15 cellular contexts compared by ENCODE assay signal in the genomic region with DNA sequence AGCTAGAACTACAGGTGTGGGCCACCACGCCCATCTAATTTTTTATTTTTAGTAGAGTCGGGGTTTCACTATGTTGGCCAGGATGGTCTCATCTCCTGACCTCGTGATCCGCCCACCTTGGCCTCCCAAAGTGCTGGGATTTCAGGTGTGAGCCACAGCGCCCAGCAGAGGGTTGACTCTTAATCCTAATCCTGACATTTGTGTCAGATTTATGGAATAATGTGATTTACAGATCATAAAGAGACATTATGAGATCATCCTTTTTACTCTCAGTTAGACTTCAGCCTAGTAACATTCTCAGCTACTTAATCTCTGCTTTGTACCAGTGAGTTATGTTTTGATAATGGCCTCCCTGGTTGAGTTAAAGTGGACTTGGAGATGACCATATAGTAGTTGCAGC. TPM values are rescaled to one million over a fixed set of nuclear protein-coding genes. Genes with fewer than 3 reads are reported as not detected.
DNase-seq lines count a peak whose midpoint lies in the region; ATAC-seq and TF ChIP-seq lines count a peak whose summit lies in the region.
"Had no signal": no experiment of that assay in that cellular context is flagged by ENCODE, and none has a peak within 500 bp of the region (broad histone marks: within the 10 kb centered on the region; RNA-seq: fewer than 3 reads in every experiment).

No MANE protein-coding gene starts in this region.

- no peak overlapping the region for H3K27ac ChIP-seq in hepatocyte
- peak overlapping the region; percentile 14 for H3K27ac ChIP-seq in psoas muscle

- no peaks in the 10 kb centered on the region for H3K9me3 ChIP-seq in hepatocyte (ENCODE audit: low read depth)
- no peaks in the 10 kb centered on the region for H3K9me3 ChIP-seq in psoas muscle
- H3K9me3 ChIP-seq: Caco-2 had no signal

- no peaks in the 10 kb centered on the region for H3K27me3 ChIP-seq in hepatocyte
- H3K27me3 ChIP-seq in psoas muscle (ENCODE audit: insufficient read depth in 3 of 3, low read length in 2 of 3) = peaks cover 0 to 2% (median 0%) of the 10 kb centered on the region in 3 donors

- H3K4me2 ChIP-seq in hepatocyte = peak overlapping the region; percentile 89

- peaks cover 17% of the 10 kb centered on the region for H4K20me1 ChIP-seq in hepatocyte (ENCODE audit: insufficient read depth, poor library complexity, severe bottlenecking)

- H3K9me3 Mint-ChIP-seq in activated T-cell treated with anti-CD3 and anti-CD28 coated beads, Interleukin-2, amount 50 U/mL, for 24 hours = no peaks in the 10 kb centered on the region
- H3K9me3 Mint-ChIP-seq in IgD-negative memory B cell = no peaks in the 10 kb centered on the region
- H3K9me3 Mint-ChIP-seq: GM23338 had no signal

- peak overlapping the region; percentile 33 for H3K27ac Mint-ChIP-seq in activated T-cell treated with anti-CD3 and anti-CD28 coated beads, Interleukin-2, amount 50 U/mL, for 24 hours
- H3K27ac Mint-ChIP-seq in IgD-negative memory B cell = peak overlapping the region in 2 of 3 donors; percentile 6 to 74
- H3K27ac Mint-ChIP-seq: B cell, GM23338 had no signal

- peaks cover 12% of the 10 kb centered on the region for H3K4me1 ChIP-seq in hepatocyte (ENCODE audit: insufficient read depth)
- peaks cover 24% of the 10 kb centered on the region for H3K4me1 ChIP-seq in psoas muscle

- WGBS in hepatocyte (ENCODE audit: low lambda C conversion rate, missing lambda C conversion rate) = 96% methylated on average over 5 of the region's 5 CpGs
- 94 to 96% (median 95%) methylated on average over 5 of the region's 5 CpGs for WGBS in psoas muscle, 3 donors

- H3K36me3 Mint-ChIP-seq in activated T-cell treated with anti-CD3 and anti-CD28 coated beads, Interleukin-2, amount 50 U/mL, for 24 hours (ENCODE audit: low read depth) = peaks cover 25% of the 10 kb centered on the region
- peaks cover 6% of the 10 kb centered on the region for H3K36me3 Mint-ChIP-seq in IgD-negative memory B cell

- no peak overlapping the region for H2AFZ ChIP-seq in hepatocyte
- H2AFZ ChIP-seq: GM23338 had no signal

- H3K27me3 Mint-ChIP-seq in activated T-cell treated with anti-CD3 and anti-CD28 coated beads, Interleukin-2, amount 50 U/mL, for 24 hours = peaks cover 3% of the 10 kb centered on the region
- no peaks in the 10 kb centered on the region for H3K27me3 Mint-ChIP-seq in IgD-negative memory B cell

- H3K4me3 Mint-ChIP-seq in activated T-cell treated with anti-CD3 and anti-CD28 coated beads, Interleukin-2, amount 50 U/mL, for 24 hours = no peak overlapping the region
- H3K4me3 Mint-ChIP-seq in IgD-negative memory B cell = peak overlapping the region in 2 of 4 donors; percentile 37 to 96

- H3K79me2 ChIP-seq in hepatocyte = peaks cover 60% of the 10 kb centered on the region

- no peaks in the 10 kb centered on the region for H3K9me2 ChIP-seq in hepatocyte (replicated peaks; ENCODE audit: insufficient read depth)

- no peak overlapping the region for H3K4me3 ChIP-seq in hepatocyte
- no peak overlapping the region for H3K4me3 ChIP-seq in psoas muscle
- H3K4me3 ChIP-seq: GM12878, GM23338 had no signal

- no peak for TF ChIP-seq CTCF in hepatocyte (IDR thresholded peaks at IDR 0.05; ENCODE audit: poor library complexity)
- no peak for TF ChIP-seq CTCF in psoas muscle (IDR thresholded peaks at IDR 0.05)

- ATAC-seq in psoas muscle = no peak
- ATAC-seq: GM12878, GM23338, Right ventricle myocardium inferior had no signal

- peaks cover 33% of the 10 kb centered on the region for H3K4me1 Mint-ChIP-seq in activated T-cell treated with anti-CD3 and anti-CD28 coated beads, Interleukin-2, amount 50 U/mL, for 24 hours (ENCODE audit: low read depth)
- peaks cover 22 to 26% (median 23%) of the 10 kb centered on the region in 3 donors for H3K4me1 Mint-ChIP-seq in IgD-negative memory B cell

- no peak for DNase-seq in activated T-cell treated with anti-CD3 and anti-CD28 coated beads, Interleukin-2, amount 50 U/mL, for 24 hours
- DNase-seq in activated T-cell treated with anti-CD3 and anti-CD28 coated beads for 4 hours (no peak), hepatocyte (ENCODE audit: low spot score) (no peak), psoas muscle (no peak), activated gamma-delta T cell (lab: John Stamatoyannopoulos, UW) (no peak)
- no peak for DNase-seq in stimulated activated CD4-positive, alpha-beta T cell treated with anti-CD3 and anti-CD28 coated beads, Interleukin-4, amount 100 ng/mL, for 1 hour
- DNase-seq: Caco-2, HCEC 1CT, KBM-7, NCI-H1694 treated with DMSO at 0.1 percent for 48 hours had no signal

- intact Hi-C loops in psoas muscle (cut with DNase I) = no loop called here

- H3K36me3 ChIP-seq in hepatocyte (replicated peaks; ENCODE audit: insufficient read depth, low read depth) = no peaks in the 10 kb centered on the region
- no peaks in the 10 kb centered on the region for H3K36me3 ChIP-seq in psoas muscle (ENCODE audit: insufficient read depth in 1 of 2, low read depth in 1 of 2)

RNA-seq across cellular contexts. Expression of a gene that starts 2.2 kb away (rescaled TPM):
- 8.3 TPM for polyA plus RNA-seq in IgD-negative memory B cell
- 24.3 and 25.9 TPM in 2 replicates for total RNA-seq in hepatocyte
- 14.5 and 15.9 TPM in 2 replicates for polyA plus RNA-seq in hepatocyte
- 10 to 100 TPM; 16.4 to 19.3 (median 17.0) TPM for total RNA-seq in psoas muscle
- polyA plus RNA-seq in psoas muscle = 10 to 100 TPM in 1 of 3 donors, 1 to 10 TPM in 2; 6.1 to 17.6 (median 7.8) TPM
